In the genomic region with DNA sequence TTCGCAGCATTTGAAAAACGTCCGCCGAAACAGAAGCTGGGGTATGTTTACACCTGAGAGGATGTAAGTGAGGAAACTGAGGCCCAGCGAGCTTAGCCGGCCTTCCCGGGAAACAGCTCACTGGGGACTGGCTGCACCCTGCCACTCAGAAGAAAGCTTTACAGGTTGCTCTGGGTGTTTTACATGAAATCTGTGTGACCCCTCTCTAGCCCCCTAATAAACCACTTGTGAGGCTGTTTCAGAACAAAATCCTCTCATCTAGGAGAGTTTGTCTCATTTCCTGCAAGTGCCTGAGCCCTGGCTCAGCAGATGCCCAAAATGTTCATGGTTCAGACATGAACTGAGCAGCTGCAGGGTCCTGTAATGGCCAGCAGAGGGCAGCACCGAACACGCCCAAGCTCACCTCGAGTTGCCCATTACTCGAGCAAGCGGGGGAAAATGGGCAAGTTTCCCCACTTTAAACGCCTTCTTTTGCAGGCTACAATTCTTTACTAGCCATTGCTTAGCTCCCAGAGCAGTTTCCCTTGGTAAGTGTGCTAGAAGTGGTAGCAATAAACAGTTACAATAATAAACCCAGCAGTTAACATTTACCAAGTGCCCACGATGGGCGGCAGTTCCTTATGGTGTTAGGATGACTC, we compare ENCODE assay signal across 1 cellular context.
TF ChIP-seq lines count a peak whose summit lies in the region.

No MANE protein-coding gene starts in this region.

TF ChIP-seq in K562, 482 proteins besides CTCF, POLR2A, EP300 and RAD21 (continued from another document and continues in another):
- TF ChIP-seq RFX7 (CRISPR knock-in tag; IDR thresholded peaks at IDR 0.05): no peak
- no peak for TF ChIP-seq POLR3A (IDR thresholded peaks at IDR 0.05; ENCODE audit: borderline replicate concordance, extremely low read depth, insufficient read depth, insufficient read length)
- TF ChIP-seq DPF2 (IDR thresholded peaks at IDR 0.05): 0 out of 2 replicates have a peak, but pooled peaks have one; percentile 3
- TF ChIP-seq ZBTB1 (CRISPR knock-in tag; IDR thresholded peaks at IDR 0.05; ENCODE audit: borderline replicate concordance, low read depth): no peak
- TF ChIP-seq RB1 (IDR thresholded peaks at IDR 0.05; ENCODE audit: low read depth): peak; percentile 53; the same call in 1 of the 2 replicates
- TF ChIP-seq, protein P1, sequence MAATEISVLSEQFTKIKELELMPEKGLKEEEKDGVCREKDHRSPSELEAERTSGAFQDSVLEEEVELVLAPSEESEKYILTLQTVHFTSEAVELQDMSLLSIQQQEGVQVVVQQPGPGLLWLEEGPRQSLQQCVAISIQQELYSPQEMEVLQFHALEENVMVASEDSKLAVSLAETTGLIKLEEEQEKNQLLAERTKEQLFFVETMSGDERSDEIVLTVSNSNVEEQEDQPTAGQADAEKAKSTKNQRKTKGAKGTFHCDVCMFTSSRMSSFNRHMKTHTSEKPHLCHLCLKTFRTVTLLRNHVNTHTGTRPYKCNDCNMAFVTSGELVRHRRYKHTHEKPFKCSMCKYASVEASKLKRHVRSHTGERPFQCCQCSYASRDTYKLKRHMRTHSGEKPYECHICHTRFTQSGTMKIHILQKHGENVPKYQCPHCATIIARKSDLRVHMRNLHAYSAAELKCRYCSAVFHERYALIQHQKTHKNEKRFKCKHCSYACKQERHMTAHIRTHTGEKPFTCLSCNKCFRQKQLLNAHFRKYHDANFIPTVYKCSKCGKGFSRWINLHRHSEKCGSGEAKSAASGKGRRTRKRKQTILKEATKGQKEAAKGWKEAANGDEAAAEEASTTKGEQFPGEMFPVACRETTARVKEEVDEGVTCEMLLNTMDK (IDR thresholded peaks at IDR 0.05; ENCODE audit: borderline replicate concordance, insufficient read depth, low read depth, low read length, poor library complexity, severe bottlenecking): peak; percentile 39
- TF ChIP-seq, protein P2, sequence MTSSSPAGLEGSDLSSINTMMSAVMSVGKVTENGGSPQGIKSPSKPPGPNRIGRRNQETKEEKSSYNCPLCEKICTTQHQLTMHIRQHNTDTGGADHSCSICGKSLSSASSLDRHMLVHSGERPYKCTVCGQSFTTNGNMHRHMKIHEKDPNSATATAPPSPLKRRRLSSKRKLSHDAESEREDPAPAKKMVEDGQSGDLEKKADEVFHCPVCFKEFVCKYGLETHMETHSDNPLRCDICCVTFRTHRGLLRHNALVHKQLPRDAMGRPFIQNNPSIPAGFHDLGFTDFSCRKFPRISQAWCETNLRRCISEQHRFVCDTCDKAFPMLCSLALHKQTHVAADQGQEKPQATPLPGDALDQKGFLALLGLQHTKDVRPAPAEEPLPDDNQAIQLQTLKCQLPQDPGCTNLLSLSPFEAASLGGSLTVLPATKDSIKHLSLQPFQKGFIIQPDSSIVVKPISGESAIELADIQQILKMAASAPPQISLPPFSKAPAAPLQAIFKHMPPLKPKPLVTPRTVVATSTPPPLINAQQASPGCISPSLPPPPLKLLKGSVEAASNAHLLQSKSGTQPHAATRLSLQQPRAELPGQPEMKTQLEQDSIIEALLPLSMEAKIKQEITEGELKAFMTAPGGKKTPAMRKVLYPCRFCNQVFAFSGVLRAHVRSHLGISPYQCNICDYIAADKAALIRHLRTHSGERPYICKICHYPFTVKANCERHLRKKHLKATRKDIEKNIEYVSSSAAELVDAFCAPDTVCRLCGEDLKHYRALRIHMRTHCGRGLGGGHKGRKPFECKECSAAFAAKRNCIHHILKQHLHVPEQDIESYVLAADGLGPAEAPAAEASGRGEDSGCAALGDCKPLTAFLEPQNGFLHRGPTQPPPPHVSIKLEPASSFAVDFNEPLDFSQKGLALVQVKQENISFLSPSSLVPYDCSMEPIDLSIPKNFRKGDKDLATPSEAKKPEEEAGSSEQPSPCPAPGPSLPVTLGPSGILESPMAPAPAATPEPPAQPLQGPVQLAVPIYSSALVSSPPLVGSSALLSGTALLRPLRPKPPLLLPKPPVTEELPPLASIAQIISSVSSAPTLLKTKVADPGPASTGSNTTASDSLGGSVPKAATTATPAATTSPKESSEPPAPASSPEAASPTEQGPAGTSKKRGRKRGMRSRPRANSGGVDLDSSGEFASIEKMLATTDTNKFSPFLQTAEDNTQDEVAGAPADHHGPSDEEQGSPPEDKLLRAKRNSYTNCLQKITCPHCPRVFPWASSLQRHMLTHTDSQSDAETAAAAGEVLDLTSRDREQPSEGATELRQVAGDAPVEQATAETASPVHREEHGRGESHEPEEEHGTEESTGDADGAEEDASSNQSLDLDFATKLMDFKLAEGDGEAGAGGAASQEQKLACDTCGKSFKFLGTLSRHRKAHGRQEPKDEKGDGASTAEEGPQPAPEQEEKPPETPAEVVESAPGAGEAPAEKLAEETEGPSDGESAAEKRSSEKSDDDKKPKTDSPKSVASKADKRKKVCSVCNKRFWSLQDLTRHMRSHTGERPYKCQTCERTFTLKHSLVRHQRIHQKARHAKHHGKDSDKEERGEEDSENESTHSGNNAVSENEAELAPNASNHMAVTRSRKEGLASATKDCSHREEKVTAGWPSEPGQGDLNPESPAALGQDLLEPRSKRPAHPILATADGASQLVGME (CRISPR knock-in tag; IDR thresholded peaks at IDR 0.05): peak; percentile 66; the same call in 1 of the 2 replicates
- TF ChIP-seq, protein P3, sequence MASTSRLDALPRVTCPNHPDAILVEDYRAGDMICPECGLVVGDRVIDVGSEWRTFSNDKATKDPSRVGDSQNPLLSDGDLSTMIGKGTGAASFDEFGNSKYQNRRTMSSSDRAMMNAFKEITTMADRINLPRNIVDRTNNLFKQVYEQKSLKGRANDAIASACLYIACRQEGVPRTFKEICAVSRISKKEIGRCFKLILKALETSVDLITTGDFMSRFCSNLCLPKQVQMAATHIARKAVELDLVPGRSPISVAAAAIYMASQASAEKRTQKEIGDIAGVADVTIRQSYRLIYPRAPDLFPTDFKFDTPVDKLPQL (IDR thresholded peaks at IDR 0.05; ENCODE audit: extremely low read depth, insufficient read length): no peak
- no peak for TF ChIP-seq EGR1 (conservative IDR thresholded peaks at IDR 0.05)
- peak; percentile 26 for TF ChIP-seq RBM39 (optimal IDR thresholded peaks at IDR 0.05; ENCODE audit: low read depth, low read length)
- no peak for TF ChIP-seq KLF6 (CRISPR knock-in tag; IDR thresholded peaks at IDR 0.05; ENCODE audit: borderline replicate concordance)
- TF ChIP-seq NR2C2 (CRISPR knock-in tag; IDR thresholded peaks at IDR 0.05): no peak
- no peak for TF ChIP-seq NR2C2 (tag; IDR thresholded peaks at IDR 0.05)
- TF ChIP-seq E2F3 (CRISPR knock-in tag; IDR thresholded peaks at IDR 0.05): no peak
- no peak for TF ChIP-seq BCL6 (CRISPR knock-in tag; IDR thresholded peaks at IDR 0.05)
- no peak for TF ChIP-seq ESRRB (CRISPR knock-in tag; IDR thresholded peaks at IDR 0.05; ENCODE audit: borderline replicate concordance)
- TF ChIP-seq DIDO1 (tag; IDR thresholded peaks at IDR 0.05; ENCODE audit: low read depth): no peak
- TF ChIP-seq FIP1L1 (IDR thresholded peaks at IDR 0.05; ENCODE audit: low read depth, low read length, poor library complexity, severe bottlenecking): no peak
- TF ChIP-seq RBM14 (IDR thresholded peaks at IDR 0.05; ENCODE audit: borderline replicate concordance, insufficient read depth, low read depth, low read length): no peak
- no peak for TF ChIP-seq MEF2A (IDR thresholded peaks at IDR 0.05; ENCODE audit: control insufficient read depth, low read depth, low read length)
- no peak for TF ChIP-seq RBM15 (IDR thresholded peaks at IDR 0.05; ENCODE audit: insufficient read depth, low read length)
- TF ChIP-seq BDP1 (IDR thresholded peaks at IDR 0.05; ENCODE audit: insufficient read depth, insufficient read length): no peak
- TF ChIP-seq, protein P4, sequence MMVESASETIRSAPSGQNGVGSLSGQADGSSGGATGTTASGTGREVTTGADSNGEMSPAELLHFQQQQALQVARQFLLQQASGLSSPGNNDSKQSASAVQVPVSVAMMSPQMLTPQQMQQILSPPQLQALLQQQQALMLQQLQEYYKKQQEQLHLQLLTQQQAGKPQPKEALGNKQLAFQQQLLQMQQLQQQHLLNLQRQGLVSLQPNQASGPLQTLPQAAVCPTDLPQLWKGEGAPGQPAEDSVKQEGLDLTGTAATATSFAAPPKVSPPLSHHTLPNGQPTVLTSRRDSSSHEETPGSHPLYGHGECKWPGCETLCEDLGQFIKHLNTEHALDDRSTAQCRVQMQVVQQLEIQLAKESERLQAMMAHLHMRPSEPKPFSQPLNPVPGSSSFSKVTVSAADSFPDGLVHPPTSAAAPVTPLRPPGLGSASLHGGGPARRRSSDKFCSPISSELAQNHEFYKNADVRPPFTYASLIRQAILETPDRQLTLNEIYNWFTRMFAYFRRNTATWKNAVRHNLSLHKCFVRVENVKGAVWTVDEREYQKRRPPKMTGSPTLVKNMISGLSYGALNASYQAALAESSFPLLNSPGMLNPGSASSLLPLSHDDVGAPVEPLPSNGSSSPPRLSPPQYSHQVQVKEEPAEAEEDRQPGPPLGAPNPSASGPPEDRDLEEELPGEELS (CRISPR knock-in tag; IDR thresholded peaks at IDR 0.05; ENCODE audit: borderline replicate concordance): no peak
- no peak for TF ChIP-seq FOXK2 (conservative IDR thresholded peaks at IDR 0.05 in 1 of 2, IDR thresholded peaks at IDR 0.05 in 1 of 2; ENCODE audit: low read depth in 2 of 2)
- TF ChIP-seq HIVEP1 (CRISPR knock-in tag; IDR thresholded peaks at IDR 0.05): no peak
- TF ChIP-seq SIN3A (IDR thresholded peaks at IDR 0.05; ENCODE audit: borderline replicate concordance in 2 of 2, control insufficient read depth in 1 of 2, low read depth in 2 of 2, low read length in 2 of 2): no peak
- TF ChIP-seq, protein P5, sequence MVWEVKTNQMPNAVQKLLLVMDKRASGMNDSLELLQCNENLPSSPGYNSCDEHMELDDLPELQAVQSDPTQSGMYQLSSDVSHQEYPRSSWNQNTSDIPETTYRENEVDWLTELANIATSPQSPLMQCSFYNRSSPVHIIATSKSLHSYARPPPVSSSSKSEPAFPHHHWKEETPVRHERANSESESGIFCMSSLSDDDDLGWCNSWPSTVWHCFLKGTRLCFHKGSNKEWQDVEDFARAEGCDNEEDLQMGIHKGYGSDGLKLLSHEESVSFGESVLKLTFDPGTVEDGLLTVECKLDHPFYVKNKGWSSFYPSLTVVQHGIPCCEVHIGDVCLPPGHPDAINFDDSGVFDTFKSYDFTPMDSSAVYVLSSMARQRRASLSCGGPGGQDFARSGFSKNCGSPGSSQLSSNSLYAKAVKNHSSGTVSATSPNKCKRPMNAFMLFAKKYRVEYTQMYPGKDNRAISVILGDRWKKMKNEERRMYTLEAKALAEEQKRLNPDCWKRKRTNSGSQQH (CRISPR knock-in tag; IDR thresholded peaks at IDR 0.05): no peak
- no peak for TF ChIP-seq ZNF766 (CRISPR knock-in tag; conservative IDR thresholded peaks at IDR 0.05)
- TF ChIP-seq, protein P6, sequence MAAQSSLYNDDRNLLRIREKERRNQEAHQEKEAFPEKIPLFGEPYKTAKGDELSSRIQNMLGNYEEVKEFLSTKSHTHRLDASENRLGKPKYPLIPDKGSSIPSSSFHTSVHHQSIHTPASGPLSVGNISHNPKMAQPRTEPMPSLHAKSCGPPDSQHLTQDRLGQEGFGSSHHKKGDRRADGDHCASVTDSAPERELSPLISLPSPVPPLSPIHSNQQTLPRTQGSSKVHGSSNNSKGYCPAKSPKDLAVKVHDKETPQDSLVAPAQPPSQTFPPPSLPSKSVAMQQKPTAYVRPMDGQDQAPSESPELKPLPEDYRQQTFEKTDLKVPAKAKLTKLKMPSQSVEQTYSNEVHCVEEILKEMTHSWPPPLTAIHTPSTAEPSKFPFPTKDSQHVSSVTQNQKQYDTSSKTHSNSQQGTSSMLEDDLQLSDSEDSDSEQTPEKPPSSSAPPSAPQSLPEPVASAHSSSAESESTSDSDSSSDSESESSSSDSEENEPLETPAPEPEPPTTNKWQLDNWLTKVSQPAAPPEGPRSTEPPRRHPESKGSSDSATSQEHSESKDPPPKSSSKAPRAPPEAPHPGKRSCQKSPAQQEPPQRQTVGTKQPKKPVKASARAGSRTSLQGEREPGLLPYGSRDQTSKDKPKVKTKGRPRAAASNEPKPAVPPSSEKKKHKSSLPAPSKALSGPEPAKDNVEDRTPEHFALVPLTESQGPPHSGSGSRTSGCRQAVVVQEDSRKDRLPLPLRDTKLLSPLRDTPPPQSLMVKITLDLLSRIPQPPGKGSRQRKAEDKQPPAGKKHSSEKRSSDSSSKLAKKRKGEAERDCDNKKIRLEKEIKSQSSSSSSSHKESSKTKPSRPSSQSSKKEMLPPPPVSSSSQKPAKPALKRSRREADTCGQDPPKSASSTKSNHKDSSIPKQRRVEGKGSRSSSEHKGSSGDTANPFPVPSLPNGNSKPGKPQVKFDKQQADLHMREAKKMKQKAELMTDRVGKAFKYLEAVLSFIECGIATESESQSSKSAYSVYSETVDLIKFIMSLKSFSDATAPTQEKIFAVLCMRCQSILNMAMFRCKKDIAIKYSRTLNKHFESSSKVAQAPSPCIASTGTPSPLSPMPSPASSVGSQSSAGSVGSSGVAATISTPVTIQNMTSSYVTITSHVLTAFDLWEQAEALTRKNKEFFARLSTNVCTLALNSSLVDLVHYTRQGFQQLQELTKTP (IDR thresholded peaks at IDR 0.05; ENCODE audit: low read depth in 1 of 2, partially characterized antibody in 2 of 2): no peak
- no peak; the same call in 1 of the 2 replicates for TF ChIP-seq CHD2 (IDR thresholded peaks at IDR 0.05; ENCODE audit: low read depth, low read length)
- TF ChIP-seq JUND (IDR thresholded peaks at IDR 0.05; ENCODE audit: borderline replicate concordance, low read depth, low read length): peak; percentile 37; the same call in 1 of the 2 replicates
- peak; percentile 48; the same call in 1 of the 3 replicates for TF ChIP-seq JUND (tag; IDR thresholded peaks at IDR 0.05; ENCODE audit: borderline replicate concordance, low read depth, low read length)
- TF ChIP-seq, protein P7, sequence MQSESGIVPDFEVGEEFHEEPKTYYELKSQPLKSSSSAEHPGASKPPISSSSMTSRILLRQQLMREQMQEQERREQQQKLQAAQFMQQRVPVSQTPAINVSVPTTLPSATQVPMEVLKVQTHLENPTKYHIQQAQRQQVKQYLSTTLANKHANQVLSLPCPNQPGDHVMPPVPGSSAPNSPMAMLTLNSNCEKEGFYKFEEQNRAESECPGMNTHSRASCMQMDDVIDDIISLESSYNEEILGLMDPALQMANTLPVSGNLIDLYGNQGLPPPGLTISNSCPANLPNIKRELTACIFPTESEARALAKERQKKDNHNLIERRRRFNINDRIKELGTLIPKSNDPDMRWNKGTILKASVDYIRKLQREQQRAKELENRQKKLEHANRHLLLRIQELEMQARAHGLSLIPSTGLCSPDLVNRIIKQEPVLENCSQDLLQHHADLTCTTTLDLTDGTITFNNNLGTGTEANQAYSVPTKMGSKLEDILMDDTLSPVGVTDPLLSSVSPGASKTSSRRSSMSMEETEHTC (IDR thresholded peaks at IDR 0.05): no peak
- TF ChIP-seq, protein P8, sequence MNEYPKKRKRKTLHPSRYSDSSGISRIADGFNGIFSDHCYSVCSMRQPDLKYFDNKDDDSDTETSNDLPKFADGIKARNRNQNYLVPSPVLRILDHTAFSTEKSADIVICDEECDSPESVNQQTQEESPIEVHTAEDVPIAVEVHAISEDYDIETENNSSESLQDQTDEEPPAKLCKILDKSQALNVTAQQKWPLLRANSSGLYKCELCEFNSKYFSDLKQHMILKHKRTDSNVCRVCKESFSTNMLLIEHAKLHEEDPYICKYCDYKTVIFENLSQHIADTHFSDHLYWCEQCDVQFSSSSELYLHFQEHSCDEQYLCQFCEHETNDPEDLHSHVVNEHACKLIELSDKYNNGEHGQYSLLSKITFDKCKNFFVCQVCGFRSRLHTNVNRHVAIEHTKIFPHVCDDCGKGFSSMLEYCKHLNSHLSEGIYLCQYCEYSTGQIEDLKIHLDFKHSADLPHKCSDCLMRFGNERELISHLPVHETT (CRISPR knock-in tag; conservative IDR thresholded peaks at IDR 0.05 in 1 of 2, IDR thresholded peaks at IDR 0.05 in 1 of 2): 0 out of 4 replicates have a peak, but pooled peaks of 1 of the 2 experiments have one; percentile 14
